Comparison of ENCODE assay signal across 16 cellular contexts in the genomic region with DNA sequence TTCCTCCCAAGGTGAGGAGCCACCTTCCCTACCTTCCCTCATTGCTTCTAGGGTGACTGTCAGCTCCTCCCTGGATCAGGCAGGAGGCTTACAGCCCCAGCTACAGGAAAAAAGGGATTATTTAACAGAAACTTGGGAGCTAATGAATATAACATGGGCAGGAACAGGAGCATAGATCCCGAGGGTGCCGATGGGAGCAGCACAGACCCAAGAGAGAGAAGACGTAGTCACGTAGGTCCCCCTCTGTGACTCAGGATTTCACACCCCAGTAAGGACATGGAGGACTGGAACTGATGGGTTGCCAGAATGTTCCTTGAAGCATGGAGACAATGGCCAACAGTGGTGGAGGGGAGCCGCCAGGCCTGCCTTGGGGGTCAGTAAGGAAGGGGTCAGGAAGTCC. TPM values are rescaled to one million over a fixed set of nuclear protein-coding genes. Genes with fewer than 3 reads are reported as not detected.
DNase-seq lines count a peak whose midpoint lies in the region; ATAC-seq and TF ChIP-seq lines count a peak whose summit lies in the region.
"Had no signal": no experiment of that assay in that cellular context is flagged by ENCODE, and none has a peak within 500 bp of the region (broad histone marks: within the 10 kb centered on the region; RNA-seq: fewer than 3 reads in every experiment).

No MANE protein-coding gene starts in this region.

- no peaks in the 10 kb centered on the region for H3K4me1 ChIP-seq in osteoblast (ENCODE audit: insufficient read depth, low read length)

- H3K4me3 ChIP-seq in osteoblast (ENCODE audit: insufficient read depth, low read length) = no peak overlapping the region
- H3K4me3 ChIP-seq: BLaER1 treated with 17β-estradiol and CSF1 and Interleukin-3, amounts not matched to agents 10 nM and 100 nM had no signal

- no peak for DNase-seq in activated T-cell treated with anti-CD3 and anti-CD28 coated beads, Interleukin-2, amount 50 U/mL, for 72 hours
- no peak for DNase-seq in activated T-cell treated with anti-CD3 and anti-CD28 coated beads, Interleukin-2, amount 50 U/mL, for 4 hours
- DNase-seq in osteoblast (ENCODE audit: insufficient read length, low spot score, missing footprints) (peak; percentile 50), dedifferentiated amniotic fluid mesenchymal stem cell (ENCODE audit: extremely low spot score) (no peak), Ammon's horn (ENCODE audit: low spot score) (no peak)
- DNase-seq: 8988T; AML-193; CD4-positive, alpha-beta T cell; COR-L47; DND-41; GDM1; HCEC 1CT had no signal

- no peak for ATAC-seq in activated T-cell treated with anti-CD3 and anti-CD28 coated beads, Interleukin-2, amount 50 U/mL, for 72 hours (replicated peaks in 1 of 2)
- ATAC-seq in activated T-cell treated with anti-CD3 and anti-CD28 coated beads, Interleukin-2, amount 50 U/mL, for 4 hours = no peak
- no peak for ATAC-seq in activated T-helper 17 cell treated with anti-CD3 and anti-CD28 coated beads, Interleukin-2, amount 50 U/mL, for 72 hours (replicated peaks)
- ATAC-seq in GM18873 (IDR thresholded peaks at IDR 0.05; ENCODE audit: low FRiP score, unreplicated experiment) = no peak

- no peak overlapping the region for H3K4me3 Mint-ChIP-seq in activated T-cell treated with anti-CD3 and anti-CD28 coated beads, Interleukin-2, amount 50 U/mL, for 72 hours
- H3K4me3 Mint-ChIP-seq in activated T-cell treated with anti-CD3 and anti-CD28 coated beads, Interleukin-2, amount 50 U/mL, for 4 hours = no peak overlapping the region
- H3K4me3 Mint-ChIP-seq in activated T-helper 17 cell treated with anti-CD3 and anti-CD28 coated beads, Interleukin-2, amount 50 U/mL, for 72 hours = no peak overlapping the region
- H3K4me3 Mint-ChIP-seq: CD4-positive, alpha-beta T cell had no signal

- H3K9me3 Mint-ChIP-seq in activated T-cell treated with anti-CD3 and anti-CD28 coated beads, Interleukin-2, amount 50 U/mL, for 72 hours = peaks cover 0 to 4% of the 10 kb centered on the region in 2 donors
- H3K9me3 Mint-ChIP-seq in activated T-cell treated with anti-CD3 and anti-CD28 coated beads, Interleukin-2, amount 50 U/mL, for 4 hours = peaks cover 5% of the 10 kb centered on the region
- peaks cover 3% of the 10 kb centered on the region for H3K9me3 Mint-ChIP-seq in activated T-helper 17 cell treated with anti-CD3 and anti-CD28 coated beads, Interleukin-2, amount 50 U/mL, for 72 hours

- peaks cover 10% of the 10 kb centered on the region for H3K4me1 Mint-ChIP-seq in activated T-cell treated with anti-CD3 and anti-CD28 coated beads, Interleukin-2, amount 50 U/mL, for 72 hours (ENCODE audit: low read depth)
- H3K4me1 Mint-ChIP-seq in activated T-cell treated with anti-CD3 and anti-CD28 coated beads, Interleukin-2, amount 50 U/mL, for 4 hours (ENCODE audit: low read depth) = peaks cover 26% of the 10 kb centered on the region
- peaks cover 14% of the 10 kb centered on the region for H3K4me1 Mint-ChIP-seq in activated T-helper 17 cell treated with anti-CD3 and anti-CD28 coated beads, Interleukin-2, amount 50 U/mL, for 72 hours

- H3K27ac ChIP-seq in osteoblast (ENCODE audit: low read depth, low read length) = no peak overlapping the region
- H3K27ac ChIP-seq: BLaER1 treated with 17β-estradiol and CSF1 and Interleukin-3, amounts not matched to agents 10 nM and 100 nM; HL-60 had no signal

- H3K27me3 Mint-ChIP-seq in activated T-cell treated with anti-CD3 and anti-CD28 coated beads, Interleukin-2, amount 50 U/mL, for 72 hours (ENCODE audit: low read depth) = no peaks in the 10 kb centered on the region
- H3K27me3 Mint-ChIP-seq in activated T-cell treated with anti-CD3 and anti-CD28 coated beads, Interleukin-2, amount 50 U/mL, for 4 hours (ENCODE audit: low read depth) = no peaks in the 10 kb centered on the region
- no peaks in the 10 kb centered on the region for H3K27me3 Mint-ChIP-seq in activated T-helper 17 cell treated with anti-CD3 and anti-CD28 coated beads, Interleukin-2, amount 50 U/mL, for 72 hours
- H3K27me3 Mint-ChIP-seq: CD4-positive, alpha-beta T cell had no signal

- peaks cover 8% of the 10 kb centered on the region for H3K27me3 ChIP-seq in osteoblast (ENCODE audit: insufficient read depth, low read length)
- H3K27me3 ChIP-seq: BLaER1 treated with 17β-estradiol and CSF1 and Interleukin-3, amounts not matched to agents 10 nM and 100 nM had no signal

- H3K9me3 ChIP-seq in osteoblast (ENCODE audit: low read depth, low read length) = no peaks in the 10 kb centered on the region

- no peaks in the 10 kb centered on the region for H4K20me1 ChIP-seq in osteoblast (ENCODE audit: insufficient read depth, low read length)
- H4K20me1 ChIP-seq: BLaER1 treated with 17β-estradiol and CSF1 and Interleukin-3, amounts not matched to agents 10 nM and 100 nM had no signal

- H3K27ac Mint-ChIP-seq in activated T-cell treated with anti-CD3 and anti-CD28 coated beads, Interleukin-2, amount 50 U/mL, for 72 hours = peak overlapping the region; percentile 16
- H3K27ac Mint-ChIP-seq in activated T-helper 17 cell treated with anti-CD3 and anti-CD28 coated beads, Interleukin-2, amount 50 U/mL, for 72 hours = peak overlapping the region; percentile 7
- H3K27ac Mint-ChIP-seq: CD4-positive, alpha-beta T cell had no signal

- no peak overlapping the region for H3K4me2 ChIP-seq in osteoblast (ENCODE audit: insufficient read depth, low read length)
- H3K4me2 ChIP-seq: BLaER1 treated with 17β-estradiol and CSF1 and Interleukin-3, amounts not matched to agents 10 nM and 100 nM had no signal

- H3K36me3 Mint-ChIP-seq in activated T-cell treated with anti-CD3 and anti-CD28 coated beads, Interleukin-2, amount 50 U/mL, for 72 hours (ENCODE audit: insufficient read depth in 2 of 2) = peaks cover 0 to 4% of the 10 kb centered on the region in 2 donors
- H3K36me3 Mint-ChIP-seq in activated T-cell treated with anti-CD3 and anti-CD28 coated beads, Interleukin-2, amount 50 U/mL, for 4 hours (ENCODE audit: insufficient read depth) = no peaks in the 10 kb centered on the region
- no peaks in the 10 kb centered on the region for H3K36me3 Mint-ChIP-seq in activated T-helper 17 cell treated with anti-CD3 and anti-CD28 coated beads, Interleukin-2, amount 50 U/mL, for 72 hours (ENCODE audit: low read depth)

- TF ChIP-seq CTCF in osteoblast (IDR thresholded peaks at IDR 0.05; ENCODE audit: extremely low read depth, low read depth, low read length) = no peak

- H3K79me2 ChIP-seq in osteoblast (ENCODE audit: insufficient read depth, low read length) = no peaks in the 10 kb centered on the region

- H2AFZ ChIP-seq in osteoblast (ENCODE audit: low read length) = no peak overlapping the region

- H3K36me3 ChIP-seq in osteoblast (ENCODE audit: insufficient read depth, low read length) = no peaks in the 10 kb centered on the region
- H3K36me3 ChIP-seq: BLaER1 treated with 17β-estradiol and CSF1 and Interleukin-3, amounts not matched to agents 10 nM and 100 nM had no signal

RNA-seq across cellular contexts. Expression of gene HDAC4, which starts 10.3 kb away (rescaled TPM):
- 10 to 100 TPM; 49.8 to 71.7 TPM for total RNA-seq in activated T-cell treated with anti-CD3 and anti-CD28 coated beads, Interleukin-2, amount 50 U/mL, for 72 hours
- 10 to 100 TPM; 30.4 to 34.1 (median 31.9) TPM for total RNA-seq in activated T-cell treated with anti-CD3 and anti-CD28 coated beads, Interleukin-2, amount 50 U/mL, for 4 hours
- 10 to 100 TPM; 34.3 to 52.9 TPM for total RNA-seq in activated T-helper 17 cell treated with anti-CD3 and anti-CD28 coated beads, Interleukin-2, amount 50 U/mL, for 72 hours
- 23.3 and 30.8 TPM in 2 replicates for total RNA-seq in osteoblast
